ENCODE assay signal across 22 cellular contexts in the genomic region with DNA sequence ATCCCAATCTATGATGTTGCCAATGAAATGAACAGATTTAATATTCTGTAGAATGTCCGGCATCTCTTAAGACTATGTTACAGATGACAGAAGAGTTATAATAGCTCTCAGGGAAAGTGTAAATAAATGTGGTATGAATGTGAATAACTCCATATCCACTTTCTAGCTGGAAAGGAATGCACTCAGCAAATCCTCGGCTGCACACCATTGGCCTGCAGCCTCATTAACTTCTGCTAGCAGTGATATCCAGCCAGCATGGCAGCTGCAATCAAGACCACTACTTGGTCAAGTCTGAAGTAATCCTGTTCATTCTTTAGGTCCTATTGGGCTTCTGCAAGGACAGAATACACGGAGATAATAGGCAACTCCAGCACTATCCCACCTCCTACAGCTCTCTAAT.
"Had no signal": no experiment of that assay in that cellular context is flagged by ENCODE, and none has a peak within 500 bp of the region (broad histone marks: within the 10 kb centered on the region; RNA-seq: fewer than 3 reads in every experiment).

No MANE protein-coding gene starts in this region.

- H3K4me2 ChIP-seq: KMS-11, SK-N-SH had no signal

- H3K4me3 ChIP-seq: K562 had no signal

- H3K9me3 ChIP-seq: SK-N-SH had no signal

- ATAC-seq: K562, Panc1, PC-3 had no signal

- H3K27ac ChIP-seq: KMS-11, RWPE1 had no signal

- H3K9ac ChIP-seq: KMS-11, SK-N-SH had no signal

- DNase-seq: Kasumi-1, MM.1S, NCI-H1092 treated with DMSO at 0.1 percent for 48 hours, NCI-H1436, NCI-H187, NCI-H2029, NCI-H2081 treated with DMSO at 0.1 percent for 48 hours, NCI-H2171, NCI-H226, NCI-H446, NCI-H510A, NCI-H524 treated with DMSO at 0.1 percent for 48 hours, NCI-H69, NCI-H774, PC-3, SHP77, SK-N-SH, SW 1271 had no signal
